ENCODE assay signal across 1 cellular context in the genomic region with DNA sequence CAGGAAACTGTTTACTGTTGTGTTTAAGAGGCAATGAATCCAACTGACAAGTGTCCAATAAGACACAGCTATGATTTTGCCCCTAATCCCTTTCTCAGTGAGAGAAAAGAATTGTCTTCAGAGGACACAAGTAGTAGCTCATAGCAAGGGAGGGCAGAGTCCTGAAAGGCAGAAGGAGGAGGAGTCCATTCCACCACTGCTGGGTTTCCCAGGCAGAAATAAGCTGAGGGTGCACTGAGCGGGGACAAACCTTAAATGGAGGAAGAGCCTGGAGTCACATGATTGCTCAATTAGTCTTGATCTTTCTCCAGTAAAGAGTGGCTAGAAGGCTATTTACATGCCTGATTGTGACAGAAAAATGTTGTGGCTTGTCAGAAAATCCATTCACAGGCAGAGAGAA.
TF ChIP-seq lines count a peak whose summit lies in the region.

No MANE protein-coding gene starts in this region.

TF ChIP-seq in H1, 55 proteins besides CTCF, POLR2A, EP300 and RAD21:
- TF ChIP-seq CEBPB (IDR thresholded peaks at IDR 0.05; ENCODE audit: low read depth, low read length): no peak
- no peak for TF ChIP-seq PHF8 (conservative IDR thresholded peaks at IDR 0.05; ENCODE audit: low read depth, low read length)
- TF ChIP-seq, protein P1, sequence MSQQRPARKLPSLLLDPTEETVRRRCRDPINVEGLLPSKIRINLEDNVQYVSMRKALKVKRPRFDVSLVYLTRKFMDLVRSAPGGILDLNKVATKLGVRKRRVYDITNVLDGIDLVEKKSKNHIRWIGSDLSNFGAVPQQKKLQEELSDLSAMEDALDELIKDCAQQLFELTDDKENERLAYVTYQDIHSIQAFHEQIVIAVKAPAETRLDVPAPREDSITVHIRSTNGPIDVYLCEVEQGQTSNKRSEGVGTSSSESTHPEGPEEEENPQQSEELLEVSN (IDR thresholded peaks at IDR 0.05): no peak
- no peak for TF ChIP-seq NRF1 (IDR thresholded peaks at IDR 0.05; ENCODE audit: low read depth, low read length)
- TF ChIP-seq CBX8 (IDR thresholded peaks at IDR 0.05; ENCODE audit: borderline replicate concordance, low read depth, low read length): no peak
- no peak for TF ChIP-seq SP1 (IDR thresholded peaks at IDR 0.05; ENCODE audit: low read depth, low read length)
- TF ChIP-seq KDM1A (IDR thresholded peaks at IDR 0.05; ENCODE audit: borderline replicate concordance, low read length): no peak
- no peak for TF ChIP-seq TBP (IDR thresholded peaks at IDR 0.05; ENCODE audit: low read depth, low read length)
- no peak for TF ChIP-seq TCF12 (IDR thresholded peaks at IDR 0.05; ENCODE audit: low read depth, low read length)
- no peak for TF ChIP-seq SP4 (IDR thresholded peaks at IDR 0.05; ENCODE audit: low read length)
- TF ChIP-seq KDM5A (IDR thresholded peaks at IDR 0.05; ENCODE audit: low read length): no peak
- TF ChIP-seq NANOG (IDR thresholded peaks at IDR 0.05; ENCODE audit: insufficient read depth, low read depth, low read length, poor library complexity, severe bottlenecking): no peak
- TF ChIP-seq KDM4A (IDR thresholded peaks at IDR 0.05; ENCODE audit: low read depth, low read length, severe bottlenecking): no peak
- no peak for TF ChIP-seq SIX5 (IDR thresholded peaks at IDR 0.05; ENCODE audit: low read depth, low read length)
- no peak for TF ChIP-seq RNF2 (IDR thresholded peaks at IDR 0.05; ENCODE audit: borderline replicate concordance, low read depth, low read length, missing control alignments, poor library complexity, severe bottlenecking)
